In genomic region chr16:75780669-75781068, GRCh38 we compare ENCODE assay signal across 11 cellular contexts. TPM values are rescaled to one million over a fixed set of nuclear protein-coding genes. Genes with fewer than 3 reads are reported as not detected.
"Had no signal": no experiment of that assay in that cellular context is flagged by ENCODE, and none has a peak within 500 bp of the region (broad histone marks: within the 10 kb centered on the region; RNA-seq: fewer than 3 reads in every experiment).

No MANE protein-coding gene starts in this region.

- H3K27ac ChIP-seq: GM23248, HL-60 had no signal

- H3K4me3 ChIP-seq: GM23248, HAP-1 had no signal

- H3K9me3 Mint-ChIP-seq: HFFc6 had no signal

- ATAC-seq: HCT116, HepG2 had no signal

- H3K4me1 ChIP-seq: HAP-1 had no signal

- H3K27ac Mint-ChIP-seq: HFFc6, IgD-negative memory B cell had no signal

- H3K4me1 Mint-ChIP-seq: IgD-negative memory B cell had no signal

- H3K36me3 Mint-ChIP-seq: IgD-negative memory B cell had no signal

- H2AFZ ChIP-seq: GM23248 had no signal

- H3K9me3 ChIP-seq: HAP-1 had no signal

- DNase-seq: GM23248, GOT3, H7, HFFc6 had no signal

- H3K4me3 Mint-ChIP-seq: HFFc6, IgD-negative memory B cell had no signal

- H3K9ac ChIP-seq: GM23248 had no signal

- FAIRE-seq: HepG2 had no signal

- H3K36me3 ChIP-seq: HAP-1 had no signal

RNA-seq across cellular contexts. Expression of gene CPHXL, which starts 54.4 kb away (rescaled TPM):
- total RNA-seq: GM23248, H4, H7, HepG2, HFFc6, HT1080 had no signal
- polyA plus RNA-seq: GM23248, HepG2, IgD-negative memory B cell had no signal
